In genomic region chr2:8438476-8438875, GRCh38 we compare ENCODE assay signal across 14 cellular contexts.
A peak's percentile ranks its signal among the peaks of the same experiment; 100 is the strongest.
DNase-seq lines count a peak whose midpoint lies in the region; ATAC-seq and TF ChIP-seq lines count a peak whose summit lies in the region.
"Had no signal": no experiment of that assay in that cellular context is flagged by ENCODE, and none has a peak within 500 bp of the region (broad histone marks: within the 10 kb centered on the region; RNA-seq: fewer than 3 reads in every experiment).

No MANE protein-coding gene starts in this region.

- no peak for TF ChIP-seq CTCF in MM.1S (IDR thresholded peaks at IDR 0.05; ENCODE audit: low read length)

- H3K9ac ChIP-seq in MM.1S (ENCODE audit: low read length) = no peak overlapping the region

- H3K4me1 Mint-ChIP-seq in CD8-positive, alpha-beta memory T cell = peaks cover 37 to 41% (median 40%) of the 10 kb centered on the region in 3 donors
- H3K4me1 Mint-ChIP-seq in natural killer cell treated with Interleukin-12 subunit alpha and Interleukin-12 subunit beta and Interleukin-15 and Interleukin-18, amount 100 ng/mL, for 72 hours (ENCODE audit: low read depth in 2 of 2) = peaks cover 53 to 66% of the 10 kb centered on the region in 2 donors

- no peaks in the 10 kb centered on the region for H3K9me3 Mint-ChIP-seq in CD8-positive, alpha-beta memory T cell
- no peaks in the 10 kb centered on the region for H3K9me3 Mint-ChIP-seq in natural killer cell treated with Interleukin-12 subunit alpha and Interleukin-12 subunit beta and Interleukin-15 and Interleukin-18, amount 100 ng/mL, for 72 hours
- H3K9me3 Mint-ChIP-seq: mesothelial cell of epicardium had no signal

- H2AFZ ChIP-seq in MM.1S (ENCODE audit: low read length) = no peak overlapping the region

- no peaks in the 10 kb centered on the region for H3K27me3 Mint-ChIP-seq in CD8-positive, alpha-beta memory T cell
- no peaks in the 10 kb centered on the region for H3K27me3 Mint-ChIP-seq in natural killer cell treated with Interleukin-12 subunit alpha and Interleukin-12 subunit beta and Interleukin-15 and Interleukin-18, amount 100 ng/mL, for 72 hours

- CTCF ChIA-PET in CD8-positive, alpha-beta memory T cell (lab: Charles Lee) = interaction anchor here (2.3 kb wide), 1 partner anchor 8 kb away, joined by 6 read pairs; no protein-coding TSS in a partner anchor

- POLR2A ChIA-PET in CD8-positive, alpha-beta memory T cell (lab: Charles Lee) = no interaction called here

- no peak for DNase-seq in CD8-positive, alpha-beta memory T cell
- DNase-seq in MV-4-11 (lab: John Stamatoyannopoulos, UW) = peak; percentile 66
- peak; percentile 36 for DNase-seq in germinal center (ENCODE audit: low spot score)
- DNase-seq in natural killer cell treated with Interleukin-12 subunit alpha and Interleukin-12 subunit beta and Interleukin-15 and Interleukin-18, amount 100 ng/mL, for 72 hours (ENCODE audit: low spot score) = no peak
- DNase-seq in MM.1S = no peak
- DNase-seq in H7 = no peak
- DNase-seq in DMS 273 treated with DMSO at 0.1 percent for 48 hours (lab: John Stamatoyannopoulos, UW) = no peak
- DNase-seq: activated CD4-positive, alpha-beta T cell treated with anti-CD3 and anti-CD28 coated beads, Interleukin-2, amount 10 ng/mL, durations not matched to agents 24 days and 14 days; activated naive CD4-positive, alpha-beta T cell; DMS79 treated with DMSO at 0.1 percent for 48 hours; NCI-H1417 treated with DMSO at 0.1 percent for 48 hours; trophoblast cell had no signal

- no peak for ATAC-seq in natural killer cell treated with Interleukin-12 subunit alpha and Interleukin-12 subunit beta and Interleukin-15 and Interleukin-18, amount 100 ng/mL, for 72 hours
- no peak for ATAC-seq in GM18505 (IDR thresholded peaks at IDR 0.05; ENCODE audit: unreplicated experiment)

- peaks cover 3 to 15% (median 8%) of the 10 kb centered on the region in 3 donors for H3K36me3 Mint-ChIP-seq in CD8-positive, alpha-beta memory T cell
- no peaks in the 10 kb centered on the region for H3K36me3 Mint-ChIP-seq in natural killer cell treated with Interleukin-12 subunit alpha and Interleukin-12 subunit beta and Interleukin-15 and Interleukin-18, amount 100 ng/mL, for 72 hours
- H3K36me3 Mint-ChIP-seq: mesothelial cell of epicardium had no signal

- no peaks in the 10 kb centered on the region for H3F3A ChIP-seq in MM.1S (ENCODE audit: insufficient read depth, low read length)

- H3K27ac Mint-ChIP-seq in CD8-positive, alpha-beta memory T cell = peak overlapping the region in 5 of 8 donors; percentile 64 to 82 (median 68)
- H3K27ac Mint-ChIP-seq in natural killer cell treated with Interleukin-12 subunit alpha and Interleukin-12 subunit beta and Interleukin-15 and Interleukin-18, amount 100 ng/mL, for 72 hours = peak overlapping the region; percentile 31 to 51
- H3K27ac Mint-ChIP-seq: activated CD4-positive, alpha-beta T cell treated with anti-CD3 and anti-CD28 coated beads, Interleukin-2, amount 10 ng/mL, durations not matched to agents 24 days and 14 days; mesothelial cell of epicardium had no signal

- no peaks in the 10 kb centered on the region for H4K20me1 ChIP-seq in MM.1S (ENCODE audit: insufficient read depth, low read length)

- peaks cover 10% of the 10 kb centered on the region for H3K4me1 ChIP-seq in CD8-positive, alpha-beta memory T cell (ENCODE audit: insufficient read depth, low read length)
- H3K4me1 ChIP-seq in MM.1S (ENCODE audit: low read length) = no peaks in the 10 kb centered on the region

- no peaks in the 10 kb centered on the region for H3K9me2 ChIP-seq in MM.1S (replicated peaks; ENCODE audit: insufficient read depth, low read length)

- no peaks in the 10 kb centered on the region for H3K79me2 ChIP-seq in MM.1S (ENCODE audit: low read length)

- H3K4me3 Mint-ChIP-seq in CD8-positive, alpha-beta memory T cell = peak overlapping the region in 4 of 7 donors; percentile 7 to 61 (median 42)
- no peak overlapping the region for H3K4me3 Mint-ChIP-seq in natural killer cell treated with Interleukin-12 subunit alpha and Interleukin-12 subunit beta and Interleukin-15 and Interleukin-18, amount 100 ng/mL, for 72 hours
- H3K4me3 Mint-ChIP-seq: activated CD4-positive, alpha-beta T cell treated with anti-CD3 and anti-CD28 coated beads, Interleukin-2, amount 10 ng/mL, durations not matched to agents 24 days and 14 days; mesothelial cell of epicardium had no signal

- no peaks in the 10 kb centered on the region for H3K9me3 ChIP-seq in CD8-positive, alpha-beta memory T cell (ENCODE audit: low read length)
- no peaks in the 10 kb centered on the region for H3K9me3 ChIP-seq in MM.1S (replicated peaks; ENCODE audit: insufficient read depth, low read length)

- H3K4me2 ChIP-seq in MM.1S (ENCODE audit: low read depth, low read length) = no peak overlapping the region

- no peak for TF ChIP-seq POLR2A in GM18505 (IDR thresholded peaks at IDR 0.05; ENCODE audit: borderline replicate concordance, extremely low read depth, insufficient read depth, insufficient read length)

- H3K27ac ChIP-seq in CD8-positive, alpha-beta memory T cell (ENCODE audit: low read depth, low read length) = no peak overlapping the region
- no peak overlapping the region for H3K27ac ChIP-seq in MM.1S (ENCODE audit: low read length)

- no peaks in the 10 kb centered on the region for H3K36me3 ChIP-seq in CD8-positive, alpha-beta memory T cell (ENCODE audit: insufficient read depth, low read length)
- no peaks in the 10 kb centered on the region for H3K36me3 ChIP-seq in MM.1S (replicated peaks; ENCODE audit: insufficient read depth, low read length)
- no peaks in the 10 kb centered on the region for H3K36me3 ChIP-seq in H7 (replicated peaks; ENCODE audit: control insufficient read depth, insufficient read depth, low read length)

- H3K27me3 ChIP-seq in CD8-positive, alpha-beta memory T cell (ENCODE audit: insufficient read depth, low read length, poor library complexity, severe bottlenecking) = no peaks in the 10 kb centered on the region
- no peaks in the 10 kb centered on the region for H3K27me3 ChIP-seq in MM.1S (replicated peaks; ENCODE audit: insufficient read depth, low read length)
- no peaks in the 10 kb centered on the region for H3K27me3 ChIP-seq in H7 (ENCODE audit: control insufficient read depth, insufficient read depth, low read length)

- no peak overlapping the region for H3K4me3 ChIP-seq in CD8-positive, alpha-beta memory T cell (ENCODE audit: low read length)
- H3K4me3 ChIP-seq in MM.1S (ENCODE audit: low read length) (no peak overlapping the region), H7 (ENCODE audit: insufficient read depth, low read depth, low read length) (no peak overlapping the region)

Comparison
In these comparisons a context has a peak if more than half of its experiments do, and no peak if none do; other contexts are left out.
1. DNase-seq: peak in MV-4-11 (single experiment) and germinal center (single experiment); none in CD8-positive, alpha-beta memory T cell (0 of 5), natural killer cell treated with Interleukin-12 subunit alpha and Interleukin-12 subunit beta and Interleukin-15 and Interleukin-18, amount 100 ng/mL, for 72 hours (single experiment), MM.1S (single experiment), H7 (single experiment) and DMS 273 treated with DMSO at 0.1 percent for 48 hours (single experiment).